1 cellular context compared by ENCODE assay signal in genomic region chr13:21194756-21195155, GRCh38. TPM values are rescaled to one million over a fixed set of nuclear protein-coding genes. Genes with fewer than 3 reads are reported as not detected.
"Had no signal": no experiment of that assay in that cellular context is flagged by ENCODE, and none has a peak within 500 bp of the region (broad histone marks: within the 10 kb centered on the region; RNA-seq: fewer than 3 reads in every experiment).

No MANE protein-coding gene starts in this region.

RNA-seq across cellular contexts. Expression of gene SKA3, which starts 18.4 kb away (rescaled TPM):
- total RNA-seq: ascending aorta had no signal
